ENCODE assay signal across 17 cellular contexts in the genomic region with DNA sequence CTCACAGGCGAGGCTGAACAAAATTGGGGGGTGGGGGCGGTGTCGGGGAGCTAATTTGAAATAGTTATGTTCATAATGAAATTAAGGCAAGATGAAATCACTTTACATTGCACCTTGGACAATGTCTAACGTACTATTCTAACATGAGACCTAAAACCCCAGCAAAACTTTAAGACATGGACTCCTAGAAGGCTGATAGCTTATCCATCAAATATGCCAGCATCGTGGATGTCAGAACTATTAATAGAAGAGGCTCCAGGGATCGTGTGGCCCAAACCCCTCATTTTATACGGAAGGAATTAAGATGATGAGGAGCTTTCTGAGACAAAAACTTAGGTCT.
DNase-seq lines count a peak whose midpoint lies in the region; ATAC-seq and TF ChIP-seq lines count a peak whose summit lies in the region.
"Had no signal": no experiment of that assay in that cellular context is flagged by ENCODE, and none has a peak within 500 bp of the region (broad histone marks: within the 10 kb centered on the region; RNA-seq: fewer than 3 reads in every experiment).

No MANE protein-coding gene starts in this region.

- DNase-seq in IMR-90 (no peak), body of pancreas (no peak), stomach (no peak), NCI-H446 (lab: John Stamatoyannopoulos, UW) (no peak), Right ventricle myocardium superior (no peak), ACHN (no peak), left ventricle myocardium superior (no peak)
- DNase-seq: CD4-positive, CD25-positive, alpha-beta regulatory T cell; CD8-positive, alpha-beta memory T cell; DMS79; GDM1; GM23248; HFFc6; KG1 had no signal

- no peak for TF ChIP-seq CTCF in C4-2B (conservative IDR thresholded peaks at IDR 0.05)
- TF ChIP-seq CTCF in IMR-90 (conservative IDR thresholded peaks at IDR 0.05; ENCODE audit: low read depth, low read length) = no peak
- TF ChIP-seq CTCF in body of pancreas (IDR thresholded peaks at IDR 0.05) = no peak
- TF ChIP-seq CTCF in stomach (IDR thresholded peaks at IDR 0.05) = no peak

- H3K27me3 ChIP-seq in IMR-90 (ENCODE audit: control insufficient read depth, insufficient read depth, low read length) (no peaks in the 10 kb centered on the region), body of pancreas (no peaks in the 10 kb centered on the region), stomach (no peaks in the 10 kb centered on the region)
- H3K27me3 ChIP-seq: BLaER1 treated with 17β-estradiol and CSF1 and Interleukin-3, amounts not matched to agents 10 nM and 100 nM had no signal

- no peak for TF ChIP-seq POLR2A in IMR-90 (IDR thresholded peaks at IDR 0.05; ENCODE audit: low read depth, low read length)
- no peak for TF ChIP-seq POLR2A in body of pancreas (IDR thresholded peaks at IDR 0.05)
- no peak for TF ChIP-seq POLR2A in stomach (IDR thresholded peaks at IDR 0.05)

- H2BK20ac ChIP-seq in IMR-90 (ENCODE audit: low read depth, low read length) = no peak overlapping the region

- ATAC-seq in IMR-90 (ENCODE audit: low read depth) = no peak
- no peak for ATAC-seq in body of pancreas
- no peak for ATAC-seq in Right ventricle myocardium superior (ENCODE audit: poor library complexity)
- ATAC-seq in left ventricle myocardium superior = no peak

- H2BK5ac ChIP-seq in IMR-90 (ENCODE audit: low read depth, low read length, poor library complexity, severe bottlenecking) = no peak overlapping the region

- peaks cover 8% of the 10 kb centered on the region for H3K9me1 ChIP-seq in IMR-90 (ENCODE audit: insufficient read depth, low read length)

- POLR2A ChIA-PET in IMR-90 (lab: Charles Lee; ENCODE audit: unreplicated experiment) = no interaction called here

- H3K14ac ChIP-seq in IMR-90 (replicated peaks; ENCODE audit: low read depth, low read length) = peak overlapping the region; percentile 63; the same call in 1 of the 2 replicates

- H4K91ac ChIP-seq in IMR-90 (ENCODE audit: insufficient read depth, low read depth, low read length) = no peak overlapping the region

- H3K9me3 ChIP-seq in IMR-90 (ENCODE audit: control insufficient read depth, insufficient read depth, low read length) (no peaks in the 10 kb centered on the region), body of pancreas (no peaks in the 10 kb centered on the region), stomach (no peaks in the 10 kb centered on the region)
- H3K9me3 ChIP-seq: BLaER1 treated with 17β-estradiol and CSF1 and Interleukin-3, amounts not matched to agents 10 nM and 100 nM; HAP-1 had no signal

- H2AK9ac ChIP-seq in IMR-90 (replicated peaks; ENCODE audit: low read depth, low read length, poor library complexity) = no peak overlapping the region

- H3K27ac ChIP-seq in C4-2B (peak overlapping the region; percentile 90), IMR-90 (ENCODE audit: insufficient read depth, low read length) (no peak overlapping the region), body of pancreas (peak overlapping the region; percentile 22 to 72 (median 32)), stomach (peak overlapping the region; percentile 74 to 86 (median 80))
- H3K27ac ChIP-seq: BLaER1 treated with 17β-estradiol and CSF1 and Interleukin-3, amounts not matched to agents 10 nM and 100 nM; GM23248 had no signal

- H2AFZ ChIP-seq in IMR-90 (replicated peaks; ENCODE audit: low read length, poor library complexity) = no peak overlapping the region
- H2AFZ ChIP-seq: GM23248 had no signal

- WGBS in IMR-90 (ENCODE audit: extremely low coverage in 2 of 2, insufficient read length in 1 of 2), 2 experiments = no CpG with 5 or more reads among the region's 7 CpGs
- WGBS in body of pancreas, 2 donors = 30% methylated on average over 7 of the region's 7 CpGs
- 32 to 52% (median 36%) methylated on average over 7 of the region's 7 CpGs for WGBS in stomach, 5 donors

- H2BK15ac ChIP-seq in IMR-90 (ENCODE audit: low read depth, low read length) = peak overlapping the region; percentile 24; the same call in 1 of the 3 replicates

- intact Hi-C loops in IMR-90 (cut with micrococcal nuclease) = no loop called here
- intact Hi-C loops in body of pancreas (cut with DNase I) = no loop called here
- intact Hi-C loops in stomach (cut with DNase I; ENCODE audit: low total_unique reads) = no loop called here
- intact Hi-C loops in Right ventricle myocardium superior (cut with DNase I) = no loop called here
- intact Hi-C loops in left ventricle myocardium superior (cut with micrococcal nuclease) = no loop called here

- no peak overlapping the region for H3K56ac ChIP-seq in IMR-90 (ENCODE audit: extremely low read depth, insufficient read depth, low read length)

- dilution Hi-C loops in IMR-90 (cut with HindIII; ENCODE audit: low sequenced_read_pairs, unreplicated experiment) = no loop called here

- no peak overlapping the region for H2BK120ac ChIP-seq in IMR-90 (ENCODE audit: low read depth, low read length)

- H3K79me1 ChIP-seq in IMR-90 (ENCODE audit: low read depth in 1 of 2, low read length in 2 of 2) = peaks cover 1 to 50% of the 10 kb centered on the region in 2 experiments; a peak in 3 of 4 replicates

- H3K36me3 ChIP-seq in IMR-90 (ENCODE audit: control insufficient read depth, insufficient read depth, low read length) (0 out of 2 replicates have a peak, but pooled peaks cover 2% of the 10 kb centered on the region), body of pancreas (replicated peaks in 1 of 2; ENCODE audit: insufficient read depth in 1 of 2, low read depth in 2 of 2) (no peaks in the 10 kb centered on the region), stomach (peaks cover 0 to 4% (median 0%) of the 10 kb centered on the region in 4 donors)
- H3K36me3 ChIP-seq: BLaER1 treated with 17β-estradiol and CSF1 and Interleukin-3, amounts not matched to agents 10 nM and 100 nM; HAP-1 had no signal

- no peak overlapping the region for H3K4me2 ChIP-seq in IMR-90 (ENCODE audit: low read depth, low read length)
- H3K4me2 ChIP-seq: BLaER1 treated with 17β-estradiol and CSF1 and Interleukin-3, amounts not matched to agents 10 nM and 100 nM had no signal

- CTCF ChIA-PET in IMR-90 (lab: Yijun Ruan, JAX) = no interaction called here

- H3K4me1 ChIP-seq in IMR-90 (ENCODE audit: control insufficient read depth, insufficient read depth, low read length) (peaks cover 9% of the 10 kb centered on the region), body of pancreas (peaks cover 19% of the 10 kb centered on the region), stomach (peaks cover 6 to 36% (median 18%) of the 10 kb centered on the region in 4 donors)
- H3K4me1 ChIP-seq: HAP-1 had no signal

- BruUV-seq in IMR-90 (replicated peaks; lab: Mats Ljungman, UMichigan) = no TSS peak

- no peak overlapping the region for H4K8ac ChIP-seq in IMR-90 (ENCODE audit: low read depth in 2 of 2, low read length in 2 of 2)

- H4K5ac ChIP-seq in IMR-90 (ENCODE audit: low read depth, low read length) = no peak overlapping the region

- no peak for TF ChIP-seq EP300 in stomach (IDR thresholded peaks at IDR 0.05)

- H3K23ac ChIP-seq in IMR-90 (ENCODE audit: low read depth, low read length) = no peak overlapping the region

- no peaks in the 10 kb centered on the region for H4K20me1 ChIP-seq in IMR-90 (ENCODE audit: insufficient read depth, low read length)
- H4K20me1 ChIP-seq: BLaER1 treated with 17β-estradiol and CSF1 and Interleukin-3, amounts not matched to agents 10 nM and 100 nM had no signal

- H3K9ac ChIP-seq in IMR-90 (ENCODE audit: low read depth, low read length) = no peak overlapping the region
- H3K9ac ChIP-seq: BLaER1 treated with 17β-estradiol and CSF1 and Interleukin-3, amounts not matched to agents 10 nM and 100 nM; GM23248 had no signal

- H3K4ac ChIP-seq in IMR-90 (ENCODE audit: low read depth, low read length) = no peak overlapping the region; the same call in none of the 2 replicates

- peak overlapping the region; percentile 54 for H2AK5ac ChIP-seq in IMR-90 (ENCODE audit: low read depth, low read length)

- H3K4me3 ChIP-seq in IMR-90 (ENCODE audit: insufficient read depth, low read depth, low read length) (no peak overlapping the region), body of pancreas (no peak overlapping the region), stomach (no peak overlapping the region)
- H3K4me3 ChIP-seq: BLaER1 treated with 17β-estradiol and CSF1 and Interleukin-3, amounts not matched to agents 10 nM and 100 nM; GM23248; HAP-1 had no signal

- TF ChIP-seq RAD21 in IMR-90 (IDR thresholded peaks at IDR 0.05; ENCODE audit: low read length) = no peak

- no peak overlapping the region for H3K18ac ChIP-seq in IMR-90 (ENCODE audit: low read depth, low read length)

- in situ Hi-C loops in IMR-90 (cut with MboI; ENCODE audit: low sequenced_read_pairs) (no loop called here), ACHN (cut with HindIII; ENCODE audit: low pct_ligation_motif_present, low pct_unique_long_range_greater_than_20kb, low sequenced_read_pairs) (loop anchor here (25.0 kb wide), 1 partner anchor 263 kb away; no protein-coding TSS in a partner anchor)

TF ChIP-seq in IMR-90, 13 proteins besides CTCF, POLR2A, EP300 and RAD21:
- TF ChIP-seq SMC3 (IDR thresholded peaks at IDR 0.05; ENCODE audit: low read depth, low read length) (no peak), MAFK (IDR thresholded peaks at IDR 0.05; ENCODE audit: low read depth, low read length) (no peak), CEBPB (IDR thresholded peaks at IDR 0.05; ENCODE audit: low read depth, low read length) (no peak), MAZ (IDR thresholded peaks at IDR 0.05; ENCODE audit: borderline replicate concordance, low read depth, low read length) (no peak), FOS (IDR thresholded peaks at IDR 0.05; ENCODE audit: low read depth, low read length) (no peak), BHLHE40 (IDR thresholded peaks at IDR 0.05; ENCODE audit: low read depth, low read length) (no peak), NFE2L2 (IDR thresholded peaks at IDR 0.05; ENCODE audit: low read depth, low read length) (no peak)
TF ChIP-seq in IMR-90: peak in this region for 0.
